In the genomic region with DNA sequence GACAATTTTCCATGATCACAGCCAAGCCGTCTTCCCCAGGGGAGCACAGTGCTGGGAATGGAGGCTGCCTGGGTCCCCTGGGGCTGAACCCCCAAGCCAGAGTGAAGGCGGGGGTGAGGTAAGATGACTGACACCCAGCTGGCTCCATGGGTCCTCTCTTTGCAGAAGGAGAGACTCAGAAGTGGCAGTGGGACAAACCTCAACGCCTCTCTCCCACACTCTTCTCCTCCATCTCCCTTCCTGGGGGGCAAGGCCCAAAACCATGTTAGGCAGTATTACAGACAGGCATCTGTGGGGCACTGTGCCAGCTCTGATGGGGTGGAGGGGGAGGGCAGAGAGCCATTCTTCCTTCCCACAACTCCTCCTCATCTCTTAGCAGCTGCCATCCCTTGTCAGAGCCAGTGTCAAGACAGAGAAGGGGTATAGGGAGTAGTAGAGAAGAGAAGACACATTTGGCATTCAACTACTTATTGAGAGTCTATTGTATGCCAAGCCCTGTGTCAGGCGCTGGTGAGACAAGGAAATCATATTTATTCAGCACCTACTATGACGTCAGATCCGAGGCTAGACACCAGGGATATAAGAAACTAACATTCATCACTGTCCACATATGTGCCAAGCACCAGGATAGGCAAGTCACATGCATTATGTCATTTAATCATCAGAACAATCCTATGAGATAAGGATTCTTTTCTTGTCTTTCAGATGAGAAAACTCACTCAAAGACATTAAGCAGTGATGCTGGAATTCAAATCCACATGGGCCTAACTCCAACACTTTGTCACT, we compare ENCODE assay signal across 13 cellular contexts. TPM values are rescaled to one million over a fixed set of nuclear protein-coding genes. Genes with fewer than 3 reads are reported as not detected.
DNase-seq lines count a peak whose midpoint lies in the region; ATAC-seq and TF ChIP-seq lines count a peak whose summit lies in the region.
"Had no signal": no experiment of that assay in that cellular context is flagged by ENCODE, and none has a peak within 500 bp of the region (broad histone marks: within the 10 kb centered on the region; RNA-seq: fewer than 3 reads in every experiment).

No MANE protein-coding gene starts in this region.

- peaks cover 76% of the 10 kb centered on the region for H3K79me2 ChIP-seq in osteoblast (ENCODE audit: insufficient read depth, low read length)

- no peak for DNase-seq in Caco-2
- DNase-seq in esophagus squamous epithelium (lab: John Stamatoyannopoulos, UW): no peak
- DNase-seq in osteoblast (ENCODE audit: insufficient read length, low spot score, missing footprints): peak; percentile 93
- DNase-seq in NCI-H2107 treated with DMSO at 0.1 percent for 48 hours (lab: John Stamatoyannopoulos, UW; ENCODE audit: unreplicated experiment): no peak
- DNase-seq: activated T-cell treated with anti-CD3 and anti-CD28 coated beads for 4 hours, DMS153, GOT3, NCI-H748 treated with DMSO at 0.1 percent for 48 hours, thyroid gland had no signal

- no peak for TF ChIP-seq POLR2A in esophagus squamous epithelium (IDR thresholded peaks at IDR 0.05)

- TF ChIP-seq CTCF in Caco-2 (IDR thresholded peaks at IDR 0.05; ENCODE audit: insufficient read depth in 1 of 2, low read depth in 1 of 2, low read length in 1 of 2, severe bottlenecking in 1 of 2, unreplicated experiment in 1 of 2): no peak
- TF ChIP-seq CTCF in esophagus squamous epithelium (IDR thresholded peaks at IDR 0.05): no peak
- no peak for TF ChIP-seq CTCF in osteoblast (IDR thresholded peaks at IDR 0.05; ENCODE audit: extremely low read depth, low read depth, low read length)

- H3K4me1 ChIP-seq in Caco-2 (peaks cover 37% of the 10 kb centered on the region), esophagus squamous epithelium (peaks cover 9 to 50% (median 12%) of the 10 kb centered on the region in 3 donors), osteoblast (ENCODE audit: insufficient read depth, low read length) (peaks cover 49% of the 10 kb centered on the region)

- H3K27me3 Mint-ChIP-seq in Caco-2 (ENCODE audit: insufficient read depth, unreplicated experiment): peaks cover 8% of the 10 kb centered on the region

- H2AFZ ChIP-seq in osteoblast (ENCODE audit: low read length): no peak overlapping the region

- peaks cover 28% of the 10 kb centered on the region for H3K4me1 Mint-ChIP-seq in Caco-2 (ENCODE audit: low read depth, unreplicated experiment)

- no peak overlapping the region for H3K27ac Mint-ChIP-seq in Caco-2 (ENCODE audit: unreplicated experiment)
- H3K27ac Mint-ChIP-seq: memory B cell, WTC11 had no signal

- no peak for ATAC-seq in GM21528 (IDR thresholded peaks at IDR 0.05; ENCODE audit: low FRiP score, unreplicated experiment)
- ATAC-seq in HG03108 (IDR thresholded peaks at IDR 0.05; ENCODE audit: unreplicated experiment): no peak
- ATAC-seq: WTC11 had no signal

- H3K4me3 ChIP-seq in Caco-2 (ENCODE audit: low read depth, low read length) (no peak overlapping the region), esophagus squamous epithelium (peak overlapping the region in 3 of 4 donors; percentile 56 to 65 (median 59)), osteoblast (ENCODE audit: insufficient read depth, low read length) (peak overlapping the region; percentile 73)
- H3K4me3 ChIP-seq: thyroid gland had no signal

- H3K4me3 Mint-ChIP-seq in Caco-2 (ENCODE audit: unreplicated experiment): peak overlapping the region; percentile 41
- H3K4me3 Mint-ChIP-seq: memory B cell, WTC11 had no signal

- POLR2A ChIA-PET in Caco-2 (lab: Charles Lee): interaction anchor here (0.9 to 1.4 kb wide), 4 partner anchors 12 to 138 kb away, joined by 3 to 10 read pairs (median 6); partner anchors contain the start of genes BLOC1S1, MMP19 and RDH5

- intact Hi-C loops in Caco-2 (cut with micrococcal nuclease; ENCODE audit: unreplicated experiment): loop anchor here (1.0 to 2.0 kb wide), 2 partner anchors 17 to 23 kb away; partner anchors contain the start of gene RDH5
- intact Hi-C loops in esophagus squamous epithelium (cut with DNase I): no loop called here

- H4K20me1 ChIP-seq in osteoblast (ENCODE audit: insufficient read depth, low read length): peaks cover 50% of the 10 kb centered on the region

- BruUV-seq in Caco-2 (replicated peaks; lab: Mats Ljungman, UMichigan): no TSS peak

- peak overlapping the region; percentile 37 to 87 (median 81) for H3K27ac ChIP-seq in esophagus squamous epithelium
- H3K27ac ChIP-seq in osteoblast (ENCODE audit: low read depth, low read length): peak overlapping the region; percentile 66
- H3K27ac ChIP-seq: thyroid gland had no signal

- no peaks in the 10 kb centered on the region for H3K9me3 Mint-ChIP-seq in Caco-2 (ENCODE audit: unreplicated experiment)
- H3K9me3 Mint-ChIP-seq: memory B cell, WTC11 had no signal

- no peaks in the 10 kb centered on the region for H3K36me3 Mint-ChIP-seq in Caco-2 (ENCODE audit: insufficient read depth, unreplicated experiment)
- H3K36me3 Mint-ChIP-seq: memory B cell, WTC11 had no signal

- peak overlapping the region; percentile 76 for H3K4me2 ChIP-seq in osteoblast (ENCODE audit: insufficient read depth, low read length)

- 53 to 58% methylated on average over 5 of the region's 6 CpGs for WGBS in esophagus squamous epithelium, 2 donors

- H3K36me3 ChIP-seq in Caco-2 (ENCODE audit: control insufficient read depth, insufficient read depth, low read length) (no peaks in the 10 kb centered on the region), esophagus squamous epithelium (no peaks in the 10 kb centered on the region), osteoblast (ENCODE audit: insufficient read depth, low read length) (peaks cover 22% of the 10 kb centered on the region)
- H3K36me3 ChIP-seq: thyroid gland had no signal

- CTCF ChIA-PET in Caco-2 (lab: Charles Lee): interaction anchor here (0.8 to 3.5 kb wide), 6 partner anchors 7 to 34 kb away, joined by 3 to 41 read pairs (median 4); partner anchors contain the start of genes BLOC1S1 and RDH5

- H3K27me3 ChIP-seq in Caco-2 (replicated peaks; ENCODE audit: control insufficient read depth, insufficient read depth, low read length) (no peaks in the 10 kb centered on the region), esophagus squamous epithelium (peaks cover 0 to 32% (median 1%) of the 10 kb centered on the region in 4 donors), osteoblast (ENCODE audit: insufficient read depth, low read length) (no peaks in the 10 kb centered on the region)
- H3K27me3 ChIP-seq: thyroid gland had no signal

- H3K9me3 ChIP-seq in Caco-2 (no peaks in the 10 kb centered on the region), esophagus squamous epithelium (no peaks in the 10 kb centered on the region), osteoblast (ENCODE audit: low read depth, low read length) (no peaks in the 10 kb centered on the region)
- H3K9me3 ChIP-seq: thyroid gland had no signal

RNA-seq across cellular contexts. Expression of gene ITGA7, which starts 3.5 kb away (rescaled TPM):
- 46.1 and 47.0 TPM in 2 replicates for total RNA-seq in Caco-2 (2022)
- 10 to 100 TPM in 2 of 4 donors, 1 to 10 TPM in 2; 1.1 to 26.3 (median 10.5) TPM for total RNA-seq in esophagus squamous epithelium
- total RNA-seq in osteoblast: 22.4 and 24.8 TPM in 2 replicates

RNA-seq across cellular contexts. Expression of gene BLOC1S1, which starts 11.7 kb away (rescaled TPM):
- total RNA-seq in Caco-2 (2022): 59.4 and 73.7 TPM in 2 replicates
- total RNA-seq in esophagus squamous epithelium: 100 to 1,000 TPM; 117 to 211 (median 178) TPM
- total RNA-seq in osteoblast: 46.0 and 59.4 TPM in 2 replicates

RNA-seq across cellular contexts. Expression of gene RDH5, which starts 16.0 kb away (rescaled TPM):
- total RNA-seq in Caco-2 (2022): 6.0 and 9.7 TPM in 2 replicates
- total RNA-seq in esophagus squamous epithelium: 10 to 100 TPM in 1 of 4 donors, 1 to 10 TPM in 3; 1.3 to 13.5 (median 4.1) TPM
- total RNA-seq in osteoblast: 27.7 and 32.2 TPM in 2 replicates

RNA-seq across cellular contexts. Expression of gene CD63, which starts 24.6 kb away (rescaled TPM):
- total RNA-seq in Caco-2 (2022): 947 and 983 TPM in 2 replicates
- 100 to 1,000 TPM; 144 to 349 (median 264) TPM for total RNA-seq in esophagus squamous epithelium
- 3,072 and 3,128 TPM in 2 replicates for total RNA-seq in osteoblast

RNA-seq across cellular contexts. Expression of gene GDF11, which starts 38.8 kb away (rescaled TPM):
- total RNA-seq in Caco-2 (2022) (11.0 and 13.3 TPM in 2 replicates), esophagus squamous epithelium (1 to 10 TPM in 3 of 4 donors, under 1 TPM in 1; 0.19 to 1.9 (median 1.5) TPM), osteoblast (4.1 and 4.3 TPM in 2 replicates)
